Comparison of ENCODE assay signal across 8 cellular contexts in genomic region chr22:21938071-21938822, GRCh38. TPM values are rescaled to one million over a fixed set of nuclear protein-coding genes. Genes with fewer than 3 reads are reported as not detected.
DNase-seq lines count a peak whose midpoint lies in the region; ATAC-seq and TF ChIP-seq lines count a peak whose summit lies in the region.

No MANE protein-coding gene starts in this region.

- intact Hi-C loops in A673 (cut with micrococcal nuclease; ENCODE audit: unreplicated experiment), result loop anchor here (1.0 kb wide), 1 partner anchor 225 kb away; no protein-coding TSS in a partner anchor

- CTCF ChIA-PET in A673 (lab: Charles Lee), result interaction anchor here (0.6 to 3.2 kb wide), 7 partner anchors 8 to 863 kb away, joined by 3 to 11 read pairs (median 4); partner anchors contain the start of genes PPM1F and YPEL1

- peaks cover 57% of the 10 kb centered on the region for H3K4me1 ChIP-seq in A673 (ENCODE audit: insufficient read depth, low read length, poor library complexity, severe bottlenecking)

- ATAC-seq in GM18861 (IDR thresholded peaks at IDR 0.05; ENCODE audit: unreplicated experiment) (peak; percentile 87), HG03175 (IDR thresholded peaks at IDR 0.05; ENCODE audit: unreplicated experiment) (peak; percentile 87)

- no TSS peak for BruUV-seq in A673 (replicated peaks; lab: Mats Ljungman, UMichigan)

- no peaks in the 10 kb centered on the region for H3K9me3 ChIP-seq in A673 (ENCODE audit: low read depth, low read length, poor library complexity, severe bottlenecking)

- peak; percentile 94 for DNase-seq in A673 (ENCODE audit: low spot score)
- peak; percentile 52 for DNase-seq in NCI-H345 treated with DMSO at 0.1 percent for 48 hours (lab: John Stamatoyannopoulos, UW; ENCODE audit: unreplicated experiment)
- DNase-seq in activated CD4-positive, CD25-positive, alpha-beta regulatory T cell treated with anti-CD3 and anti-CD28 coated beads, Interleukin-2, amount 50 U/mL, for 72 hours, result peak; percentile 96
- peak; percentile 92 for DNase-seq in cerebellar cortex (ENCODE audit: low spot score)
- DNase-seq in kidney epithelial cell (ENCODE audit: low read depth), result peak; percentile 61
- DNase-seq in stimulated activated CD4-positive, alpha-beta T cell treated with anti-CD3 and anti-CD28 coated beads, Interleukin-15, amount 100 ng/mL, for 1 hour (ENCODE audit: low read depth in 1 of 2, low spot score in 1 of 2), result peak; percentile 75 to 87

- H3K4me3 ChIP-seq in A673 (ENCODE audit: low read depth, low read length, poor library complexity, severe bottlenecking) (peak overlapping the region; percentile 49), kidney epithelial cell (ENCODE audit: low read depth, low read length) (peak overlapping the region; percentile 58)

- H3K36me3 ChIP-seq in A673 (ENCODE audit: insufficient read depth, low read length, poor library complexity, severe bottlenecking) (peaks cover 41% of the 10 kb centered on the region), kidney epithelial cell (ENCODE audit: control insufficient read depth, insufficient read depth, low read length) (no peaks in the 10 kb centered on the region)

- POLR2A ChIA-PET in A673 (lab: Charles Lee; ENCODE audit: low non-redundant PET), result no interaction called here

- TF ChIP-seq CTCF in A673 (conservative IDR thresholded peaks at IDR 0.05; ENCODE audit: low read depth, low read length), result peak; percentile 97
- peak; percentile 96 for TF ChIP-seq CTCF in kidney epithelial cell (IDR thresholded peaks at IDR 0.05; ENCODE audit: insufficient read depth, low read length, poor library complexity, severe bottlenecking)

- H3K27me3 ChIP-seq in A673 (replicated peaks; ENCODE audit: insufficient read depth, low read depth, low read length, poor library complexity) (no peaks in the 10 kb centered on the region), kidney epithelial cell (ENCODE audit: control insufficient read depth, insufficient read depth, low read length) (no peaks in the 10 kb centered on the region)

- peak overlapping the region; percentile 91 for H3K27ac ChIP-seq in A673 (ENCODE audit: low read depth, low read length, poor library complexity, severe bottlenecking)

RNA-seq across cellular contexts. Expression of gene PPM1F, which starts 14.4 kb away (rescaled TPM):
- 85.9 and 101 TPM in 2 replicates for total RNA-seq in A673 (2021)
- 23.6 and 27.0 TPM in 2 replicates for total RNA-seq in kidney epithelial cell

RNA-seq across cellular contexts. Expression of gene TOP3B, which starts 44.3 kb away (rescaled TPM):
- total RNA-seq in A673 (2021) (60.2 and 60.4 TPM in 2 replicates), kidney epithelial cell (29.2 and 47.9 TPM in 2 replicates)

Comparison
In these comparisons a context has a peak if more than half of its experiments do, and no peak if none do; other contexts are left out.
1. Peak in every context shown above with its lines: DNase-seq, ATAC-seq, H3K4me3 ChIP-seq and H3K27ac ChIP-seq.